18 cellular contexts compared by ENCODE assay signal in the genomic region with DNA sequence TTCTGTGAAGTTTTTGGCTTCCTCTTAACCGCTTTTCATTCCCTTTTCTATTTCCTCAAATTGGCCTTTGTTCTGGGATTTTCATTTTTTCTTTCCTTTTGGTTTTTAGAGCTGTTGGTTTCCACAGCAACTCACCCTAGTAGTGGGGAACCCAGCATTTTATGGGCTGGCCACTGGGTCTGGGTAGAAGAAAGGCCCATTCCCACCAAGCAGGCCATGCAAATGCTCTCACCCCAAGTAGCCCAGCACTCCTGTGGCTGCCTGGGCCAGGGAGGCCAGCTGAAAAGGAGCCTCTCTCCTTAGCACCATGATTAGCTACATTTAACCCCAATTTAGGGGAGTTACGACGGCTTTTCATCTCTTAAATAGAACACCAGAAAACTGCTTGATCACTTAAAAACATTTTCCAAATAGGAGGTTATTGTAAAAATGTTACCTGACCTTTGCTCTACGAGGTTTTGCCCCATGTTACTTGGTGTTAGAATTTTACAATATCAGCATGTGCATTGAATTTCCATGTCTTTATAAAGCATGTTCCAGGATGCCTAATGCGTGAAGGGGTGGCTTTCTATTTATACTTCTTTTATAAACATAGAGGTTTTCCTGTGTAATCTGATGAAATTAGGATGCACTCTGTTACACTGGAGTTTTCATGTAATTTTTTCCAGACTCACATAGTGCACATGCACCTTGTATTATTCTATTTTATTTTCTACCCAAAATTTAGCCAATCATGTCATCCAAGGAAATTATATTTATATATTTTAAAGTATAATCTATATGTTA.
DNase-seq lines count a peak whose midpoint lies in the region; ATAC-seq and TF ChIP-seq lines count a peak whose summit lies in the region.
"Had no signal": no experiment of that assay in that cellular context is flagged by ENCODE, and none has a peak within 500 bp of the region (broad histone marks: within the 10 kb centered on the region; RNA-seq: fewer than 3 reads in every experiment).

No MANE protein-coding gene starts in this region.

- H4K91ac ChIP-seq in trophoblast cell (ENCODE audit: low read depth, low read length) = no peak overlapping the region

- H2BK120ac ChIP-seq in trophoblast cell (ENCODE audit: insufficient read depth, low read length, poor library complexity) = no peak overlapping the region

- no TSS peak for BruUV-seq in MCF 10A (replicated peaks; lab: Mats Ljungman, UMichigan)

- peaks cover 2% of the 10 kb centered on the region for H3K9me3 ChIP-seq in trophoblast cell (ENCODE audit: insufficient read depth, low read depth, low read length)

- no peak overlapping the region for H3K4ac ChIP-seq in trophoblast cell (ENCODE audit: low read depth, low read length)

- H3K79me2 ChIP-seq in trophoblast cell (ENCODE audit: control insufficient read depth, insufficient read depth, low read length, poor library complexity) = no peaks in the 10 kb centered on the region

- H2BK5ac ChIP-seq in trophoblast cell (ENCODE audit: low read depth, low read length, poor library complexity) = no peak overlapping the region

- H4K12ac ChIP-seq in trophoblast cell (ENCODE audit: low read depth, low read length) = no peak overlapping the region

- no peak overlapping the region for H3K27ac ChIP-seq in trophoblast cell (ENCODE audit: low read depth, low read length)
- H3K27ac ChIP-seq: SK-N-MC had no signal

- WGBS in trophoblast cell (ENCODE audit: extremely low coverage, insufficient coverage, insufficient read length) = no CpG with 5 or more reads among the region's 5 CpGs

- H3K18ac ChIP-seq in trophoblast cell (ENCODE audit: low read length) = no peak overlapping the region

- peak; percentile 48; the same call in 1 of the 2 replicates for ATAC-seq in WTC11
- ATAC-seq: CD8-positive, alpha-beta T cell; HepG2; PC-3 had no signal

- peak overlapping the region; percentile 46 for H3K23ac ChIP-seq in trophoblast cell (ENCODE audit: low read length)

- no peak overlapping the region for H3K4me3 ChIP-seq in trophoblast cell (ENCODE audit: low read depth, low read length)
- H3K4me3 ChIP-seq: SK-N-MC had no signal

- POLR2A ChIA-PET in WTC11 (lab: Charles Lee) = interaction anchor here (0.7 kb wide), 1 partner anchor 10 kb away, joined by 3 read pairs; no protein-coding TSS in a partner anchor
- POLR2A ChIA-PET in MCF 10A (lab: Yijun Ruan, JAX) = no interaction called here

- H2AFZ ChIP-seq in trophoblast cell (ENCODE audit: insufficient read depth, low read length, poor library complexity) = no peak overlapping the region

- peaks cover 0 to 3% (median 0%) of the 10 kb centered on the region in 7 donors for H3K9me3 Mint-ChIP-seq in CD14-positive monocyte
- no peaks in the 10 kb centered on the region for H3K9me3 Mint-ChIP-seq in WTC11
- H3K9me3 Mint-ChIP-seq in MCF 10A (ENCODE audit: unreplicated experiment) = no peaks in the 10 kb centered on the region
- H3K9me3 Mint-ChIP-seq: CD8-positive, alpha-beta T cell had no signal

- H3K4me2 ChIP-seq in trophoblast cell (ENCODE audit: low read length) = no peak overlapping the region

- DNase-seq in CD14-positive monocyte (ENCODE audit: low spot score) = no peak
- DNase-seq in WTC11 (ENCODE audit: low spot score) = no peak
- peak; percentile 62 for DNase-seq in globus pallidus (ENCODE audit: low spot score)
- no peak for DNase-seq in trophoblast cell
- DNase-seq in NCI-H2171 (lab: John Stamatoyannopoulos, UW) = no peak
- DNase-seq in NCI-H146 (lab: John Stamatoyannopoulos, UW) = no peak
- DNase-seq in mesenteric fat pad (ENCODE audit: low spot score) = no peak
- no peak for DNase-seq in MCF 10A (ENCODE audit: unreplicated experiment)
- DNase-seq: AML-193; CD8-positive, alpha-beta T cell; EL; GOT3; NCI-H1436; NCI-H2107; NCI-H748 treated with DMSO at 0.1 percent for 48 hours; PC-3 had no signal

- TF ChIP-seq CTCF in CD14-positive monocyte (IDR thresholded peaks at IDR 0.05) (no peak), WTC11 (IDR thresholded peaks at IDR 0.05) (no peak), MCF 10A (IDR thresholded peaks at IDR 0.05; ENCODE audit: unreplicated experiment) (no peak)

- H3K36me3 Mint-ChIP-seq in CD14-positive monocyte = no peaks in the 10 kb centered on the region
- no peaks in the 10 kb centered on the region for H3K36me3 Mint-ChIP-seq in WTC11
- no peaks in the 10 kb centered on the region for H3K36me3 Mint-ChIP-seq in MCF 10A (ENCODE audit: insufficient read depth, unreplicated experiment)
- H3K36me3 Mint-ChIP-seq: CD8-positive, alpha-beta T cell had no signal

- H3K27me3 ChIP-seq in trophoblast cell (ENCODE audit: insufficient read depth, low read length) = no peaks in the 10 kb centered on the region

- CTCF ChIA-PET in WTC11 (lab: Charles Lee) = no interaction called here
- CTCF ChIA-PET in MCF 10A (lab: Yijun Ruan, JAX) = no interaction called here

- H3K4me1 ChIP-seq in trophoblast cell (ENCODE audit: control insufficient read depth in 1 of 2, insufficient read depth in 2 of 2, low read length in 2 of 2) = peaks cover 2 to 5% of the 10 kb centered on the region in 2 experiments

- H3K79me1 ChIP-seq in trophoblast cell (ENCODE audit: low read length) = no peaks in the 10 kb centered on the region

- H3K36me3 ChIP-seq in trophoblast cell (ENCODE audit: control insufficient read depth in 1 of 2, insufficient read depth in 2 of 2, low read length in 2 of 2) = no peaks in the 10 kb centered on the region

- no peak overlapping the region for H2BK12ac ChIP-seq in trophoblast cell (ENCODE audit: low read length)

- H3K4me3 Mint-ChIP-seq in CD14-positive monocyte (peak overlapping the region in 1 of 2 donors; percentile 66), WTC11 (no peak overlapping the region), MCF 10A (ENCODE audit: unreplicated experiment) (no peak overlapping the region)
- H3K4me3 Mint-ChIP-seq: CD8-positive, alpha-beta T cell had no signal

- no peak overlapping the region for H4K8ac ChIP-seq in trophoblast cell (ENCODE audit: low read depth, low read length)

- H2AK5ac ChIP-seq in trophoblast cell (ENCODE audit: low read length) = no peak overlapping the region

- H3K4me1 Mint-ChIP-seq in CD14-positive monocyte (peaks cover 11% of the 10 kb centered on the region), WTC11 (peaks cover 25% of the 10 kb centered on the region), MCF 10A (ENCODE audit: insufficient read depth, unreplicated experiment) (no peaks in the 10 kb centered on the region)

- H3K9ac ChIP-seq in trophoblast cell (ENCODE audit: low read length) = no peak overlapping the region

- peak overlapping the region in 4 of 7 donors; percentile 3 to 26 (median 18) for H3K27ac Mint-ChIP-seq in CD14-positive monocyte
- no peak overlapping the region; the same call in 1 of the 2 replicates for H3K27ac Mint-ChIP-seq in WTC11
- H3K27ac Mint-ChIP-seq in MCF 10A (ENCODE audit: low read depth, unreplicated experiment) = no peak overlapping the region
- H3K27ac Mint-ChIP-seq: CD8-positive, alpha-beta T cell had no signal

- H3K14ac ChIP-seq in trophoblast cell (ENCODE audit: low read length) = no peak overlapping the region

- H3K27me3 Mint-ChIP-seq in CD14-positive monocyte (ENCODE audit: low read depth in 3 of 3) (peaks cover 2 to 3% (median 2%) of the 10 kb centered on the region in 3 donors), WTC11 (ENCODE audit: low read depth) (no peaks in the 10 kb centered on the region), MCF 10A (ENCODE audit: insufficient read depth, unreplicated experiment) (no peaks in the 10 kb centered on the region)

- intact Hi-C loops in CD14-positive monocyte (cut with micrococcal nuclease) = no loop called here
- intact Hi-C loops in MCF 10A (cut with micrococcal nuclease) = no loop called here

TF ChIP-seq in WTC11, 78 proteins besides CTCF, POLR2A, EP300 and RAD21 (continues in another document):
- TF ChIP-seq CREM (CRISPR knock-in tag; IDR thresholded peaks at IDR 0.05) = no peak
- TF ChIP-seq ZNF219 (CRISPR knock-in tag; IDR thresholded peaks at IDR 0.05; ENCODE audit: borderline replicate concordance) = no peak
- TF ChIP-seq FOXK1 (CRISPR knock-in tag; IDR thresholded peaks at IDR 0.05) = no peak
- no peak for TF ChIP-seq TEAD4 (CRISPR knock-in tag; IDR thresholded peaks at IDR 0.05)
- TF ChIP-seq, protein P1, sequence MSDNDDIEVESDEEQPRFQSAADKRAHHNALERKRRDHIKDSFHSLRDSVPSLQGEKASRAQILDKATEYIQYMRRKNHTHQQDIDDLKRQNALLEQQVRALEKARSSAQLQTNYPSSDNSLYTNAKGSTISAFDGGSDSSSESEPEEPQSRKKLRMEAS (CRISPR knock-in tag; IDR thresholded peaks at IDR 0.05) = no peak
- TF ChIP-seq, protein P2, sequence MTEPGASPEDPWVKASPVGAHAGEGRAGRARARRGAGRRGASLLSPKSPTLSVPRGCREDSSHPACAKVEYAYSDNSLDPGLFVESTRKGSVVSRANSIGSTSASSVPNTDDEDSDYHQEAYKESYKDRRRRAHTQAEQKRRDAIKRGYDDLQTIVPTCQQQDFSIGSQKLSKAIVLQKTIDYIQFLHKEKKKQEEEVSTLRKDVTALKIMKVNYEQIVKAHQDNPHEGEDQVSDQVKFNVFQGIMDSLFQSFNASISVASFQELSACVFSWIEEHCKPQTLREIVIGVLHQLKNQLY (CRISPR knock-in tag; IDR thresholded peaks at IDR 0.05) = no peak
- TF ChIP-seq, protein P3, sequence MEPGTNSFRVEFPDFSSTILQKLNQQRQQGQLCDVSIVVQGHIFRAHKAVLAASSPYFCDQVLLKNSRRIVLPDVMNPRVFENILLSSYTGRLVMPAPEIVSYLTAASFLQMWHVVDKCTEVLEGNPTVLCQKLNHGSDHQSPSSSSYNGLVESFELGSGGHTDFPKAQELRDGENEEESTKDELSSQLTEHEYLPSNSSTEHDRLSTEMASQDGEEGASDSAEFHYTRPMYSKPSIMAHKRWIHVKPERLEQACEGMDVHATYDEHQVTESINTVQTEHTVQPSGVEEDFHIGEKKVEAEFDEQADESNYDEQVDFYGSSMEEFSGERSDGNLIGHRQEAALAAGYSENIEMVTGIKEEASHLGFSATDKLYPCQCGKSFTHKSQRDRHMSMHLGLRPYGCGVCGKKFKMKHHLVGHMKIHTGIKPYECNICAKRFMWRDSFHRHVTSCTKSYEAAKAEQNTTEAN (CRISPR knock-in tag; IDR thresholded peaks at IDR 0.05) = no peak
- no peak for TF ChIP-seq NR2C2 (CRISPR knock-in tag; IDR thresholded peaks at IDR 0.05)
- no peak for TF ChIP-seq ZBTB21 (CRISPR knock-in tag; IDR thresholded peaks at IDR 0.05; ENCODE audit: borderline replicate concordance)
- no peak for TF ChIP-seq ZNF138 (CRISPR knock-in tag; conservative IDR thresholded peaks at IDR 0.05)

Comparison
In these comparisons a context has a peak if more than half of its experiments do, and no peak if none do; other contexts are left out.
1. H3K27ac Mint-ChIP-seq: peak in CD14-positive monocyte (4 of 7); none in WTC11 (single experiment) and MCF 10A (single experiment).